In the genomic region with DNA sequence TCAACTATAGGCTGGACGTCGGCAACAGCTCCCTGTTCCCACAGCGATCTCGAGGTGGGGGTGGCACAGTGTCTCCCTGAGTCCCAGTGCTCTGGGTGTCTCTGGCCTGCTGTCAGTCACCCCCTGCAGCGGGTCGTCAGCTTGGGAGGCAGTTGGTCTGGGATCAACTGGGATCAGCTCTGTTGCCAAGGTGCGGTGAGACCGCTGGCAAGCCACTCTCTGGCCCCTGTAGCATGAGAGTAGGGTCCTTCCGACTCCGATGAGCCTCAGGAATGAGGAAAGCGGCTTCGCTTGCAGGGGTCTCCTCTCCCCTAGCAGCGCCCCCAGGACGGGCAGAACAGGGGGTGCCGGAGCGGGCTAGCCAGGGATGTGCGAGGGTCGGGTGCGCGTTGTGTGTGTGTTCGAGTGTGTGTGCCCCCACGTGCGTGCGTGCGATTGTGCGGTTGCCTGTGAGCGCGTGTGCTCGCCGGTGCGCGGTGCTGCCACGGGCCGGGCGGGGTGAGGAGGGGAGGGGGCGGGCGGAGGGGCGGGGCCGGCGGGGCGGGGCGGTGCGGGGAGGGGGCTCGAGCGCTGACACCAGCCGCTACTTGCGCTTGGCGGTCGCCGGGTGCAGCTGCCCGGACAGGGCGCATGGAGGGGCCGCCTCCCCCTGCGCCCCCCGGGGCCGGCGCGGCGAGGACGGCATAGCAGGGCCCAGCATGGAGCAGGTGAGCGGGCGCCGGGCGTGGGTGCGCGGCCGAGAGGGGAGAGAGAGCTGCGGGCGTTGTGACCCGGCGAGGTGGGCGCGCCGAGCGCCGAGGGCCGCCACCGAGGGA, we compare ENCODE assay signal across 8 cellular contexts. TPM values are rescaled to one million over a fixed set of nuclear protein-coding genes. Genes with fewer than 3 reads are reported as not detected.
DNase-seq lines count a peak whose midpoint lies in the region; ATAC-seq and TF ChIP-seq lines count a peak whose summit lies in the region.

No MANE protein-coding gene starts in this region.

- no peak for ATAC-seq in activated naive CD8-positive, alpha-beta T cell treated with anti-CD3 and anti-CD28 coated beads, Interleukin-2, amount 50 U/mL, for 24 hours
- no peak for ATAC-seq in GM18868 (IDR thresholded peaks at IDR 0.05; ENCODE audit: unreplicated experiment)

- H3K4me3 Mint-ChIP-seq in activated naive CD8-positive, alpha-beta T cell treated with anti-CD3 and anti-CD28 coated beads, Interleukin-2, amount 50 U/mL, for 24 hours = peak overlapping the region; percentile 52
- H3K4me3 Mint-ChIP-seq in mesothelial cell of epicardium = peak overlapping the region; percentile 80

- no peaks in the 10 kb centered on the region for H3K9me3 Mint-ChIP-seq in activated naive CD8-positive, alpha-beta T cell treated with anti-CD3 and anti-CD28 coated beads, Interleukin-2, amount 50 U/mL, for 24 hours
- H3K9me3 Mint-ChIP-seq in mesothelial cell of epicardium = no peaks in the 10 kb centered on the region

- no peak for TF ChIP-seq CTCF in mesothelial cell of epicardium (IDR thresholded peaks at IDR 0.05; ENCODE audit: unreplicated experiment)

- peaks cover 60% of the 10 kb centered on the region for H3K27me3 Mint-ChIP-seq in activated naive CD8-positive, alpha-beta T cell treated with anti-CD3 and anti-CD28 coated beads, Interleukin-2, amount 50 U/mL, for 24 hours
- H3K27me3 Mint-ChIP-seq in mesothelial cell of epicardium (ENCODE audit: low read depth) = peaks cover 34% of the 10 kb centered on the region

- DNase-seq in 8988T (peak; percentile 41), COLO668 (lab: John Stamatoyannopoulos, UW; ENCODE audit: unreplicated experiment) (peak; percentile 6), mesothelial cell of epicardium (ENCODE audit: low spot score in 2 of 2, unreplicated experiment in 2 of 2) (no peak), SW 1271 (lab: John Stamatoyannopoulos, UW) (no peak), cerebellar nuclear complex (lab: John Stamatoyannopoulos, UW) (no peak), putamen (ENCODE audit: low spot score) (no peak)
- no peak for DNase-seq in activated naive CD8-positive, alpha-beta T cell treated with anti-CD3 and anti-CD28 coated beads, Interleukin-2, amount 50 U/mL, for 24 hours

- no peaks in the 10 kb centered on the region for H3K36me3 Mint-ChIP-seq in activated naive CD8-positive, alpha-beta T cell treated with anti-CD3 and anti-CD28 coated beads, Interleukin-2, amount 50 U/mL, for 24 hours (ENCODE audit: low read depth)
- H3K36me3 Mint-ChIP-seq in mesothelial cell of epicardium = no peaks in the 10 kb centered on the region

- H3K4me1 Mint-ChIP-seq in activated naive CD8-positive, alpha-beta T cell treated with anti-CD3 and anti-CD28 coated beads, Interleukin-2, amount 50 U/mL, for 24 hours = peaks cover 9% of the 10 kb centered on the region
- H3K4me1 Mint-ChIP-seq in mesothelial cell of epicardium = peaks cover 46% of the 10 kb centered on the region

- H3K27ac Mint-ChIP-seq in activated naive CD8-positive, alpha-beta T cell treated with anti-CD3 and anti-CD28 coated beads, Interleukin-2, amount 50 U/mL, for 24 hours = no peak overlapping the region
- H3K27ac Mint-ChIP-seq in mesothelial cell of epicardium = peak overlapping the region; percentile 55

RNA-seq across cellular contexts. Expression of a gene that starts 9.4 kb away (rescaled TPM):
- 86.7 to 89.1 TPM (median 87.2 TPM) in 3 replicates for total RNA-seq in mesothelial cell of epicardium

Comparison
In these comparisons a context has a peak if more than half of its experiments do, and no peak if none do; other contexts are left out.
1. DNase-seq: peak in 8988T (single experiment) and COLO668 (single experiment); none in activated naive CD8-positive, alpha-beta T cell treated with anti-CD3 and anti-CD28 coated beads, Interleukin-2, amount 50 U/mL, for 24 hours (single experiment), mesothelial cell of epicardium (0 of 2), SW 1271 (0 of 2), cerebellar nuclear complex (0 of 2) and putamen (single experiment).